ENCODE assay signal across 1 cellular context in the genomic region with DNA sequence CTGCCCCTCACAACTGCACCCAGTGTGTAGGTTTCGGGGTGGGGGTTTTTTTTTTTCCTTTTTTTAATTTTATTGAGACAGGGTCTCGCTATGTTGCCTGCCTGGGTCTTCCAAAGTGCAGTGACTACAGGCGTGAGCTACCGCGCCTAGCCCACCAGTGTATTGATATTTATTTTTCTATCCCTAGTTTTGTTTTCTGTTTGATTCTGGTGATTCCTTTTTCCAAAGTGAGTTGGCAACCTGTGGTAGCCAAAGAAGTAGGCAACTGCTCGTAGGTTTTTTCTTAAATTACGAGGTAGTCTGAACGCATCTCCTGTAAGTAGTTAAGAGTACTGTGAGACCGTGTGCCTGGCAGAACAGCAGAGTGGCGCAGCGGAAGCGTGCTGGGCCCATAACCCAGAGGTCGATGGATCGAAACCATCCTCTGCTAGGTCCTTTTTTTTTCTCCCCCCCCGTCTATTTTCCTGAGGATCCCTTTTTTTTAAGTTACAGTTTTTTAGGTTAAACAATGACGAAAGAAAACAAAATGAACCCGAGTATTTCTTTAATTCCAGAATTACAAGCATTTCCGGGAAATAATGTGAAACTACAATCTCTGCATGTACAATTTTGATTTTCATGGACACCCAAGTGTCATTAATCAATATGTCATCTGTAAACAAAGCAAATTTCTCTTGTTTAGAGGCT.
TF ChIP-seq lines count a peak whose summit lies in the region.

No MANE protein-coding gene starts in this region.

TF ChIP-seq in HepG2, 621 proteins besides CTCF, POLR2A, EP300 and RAD21 (continued from another document and continues in another):
- peak; percentile 52; the same call in 1 of the 2 replicates for TF ChIP-seq ZMYM2 (CRISPR knock-in tag; IDR thresholded peaks at IDR 0.05)
- no peak for TF ChIP-seq ZBTB4 (CRISPR knock-in tag; IDR thresholded peaks at IDR 0.05; ENCODE audit: borderline replicate concordance)
- TF ChIP-seq NR3C1 (CRISPR knock-in tag; IDR thresholded peaks at IDR 0.05): no peak
- TF ChIP-seq ZBTB20 (CRISPR knock-in tag; IDR thresholded peaks at IDR 0.05; ENCODE audit: borderline replicate concordance, low read depth): no peak
- TF ChIP-seq, protein P1, sequence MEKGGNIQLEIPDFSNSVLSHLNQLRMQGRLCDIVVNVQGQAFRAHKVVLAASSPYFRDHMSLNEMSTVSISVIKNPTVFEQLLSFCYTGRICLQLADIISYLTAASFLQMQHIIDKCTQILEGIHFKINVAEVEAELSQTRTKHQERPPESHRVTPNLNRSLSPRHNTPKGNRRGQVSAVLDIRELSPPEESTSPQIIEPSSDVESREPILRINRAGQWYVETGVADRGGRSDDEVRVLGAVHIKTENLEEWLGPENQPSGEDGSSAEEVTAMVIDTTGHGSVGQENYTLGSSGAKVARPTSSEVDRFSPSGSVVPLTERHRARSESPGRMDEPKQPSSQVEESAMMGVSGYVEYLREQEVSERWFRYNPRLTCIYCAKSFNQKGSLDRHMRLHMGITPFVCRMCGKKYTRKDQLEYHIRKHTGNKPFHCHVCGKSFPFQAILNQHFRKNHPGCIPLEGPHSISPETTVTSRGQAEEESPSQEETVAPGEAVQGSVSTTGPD (CRISPR knock-in tag; IDR thresholded peaks at IDR 0.05): no peak
- TF ChIP-seq MXD1 (CRISPR knock-in tag; IDR thresholded peaks at IDR 0.05): no peak
- no peak for TF ChIP-seq RFX1 (IDR thresholded peaks at IDR 0.05)
- no peak for TF ChIP-seq ZFP41 (CRISPR knock-in tag; IDR thresholded peaks at IDR 0.05; ENCODE audit: borderline replicate concordance)
- no peak for TF ChIP-seq SMAD1 (CRISPR knock-in tag; IDR thresholded peaks at IDR 0.05; ENCODE audit: borderline replicate concordance, low read depth)
- no peak for TF ChIP-seq PRDM4 (CRISPR knock-in tag; IDR thresholded peaks at IDR 0.05; ENCODE audit: borderline replicate concordance)
- TF ChIP-seq ZNF761 (CRISPR knock-in tag; conservative IDR thresholded peaks at IDR 0.05): no peak
- no peak; the same call in 1 of the 2 replicates for TF ChIP-seq KMT2A (CRISPR knock-in tag; IDR thresholded peaks at IDR 0.05)
- no peak for TF ChIP-seq POLR2AphosphoS5 (IDR thresholded peaks at IDR 0.05; ENCODE audit: low read depth, low read length)
- TF ChIP-seq, protein P2, sequence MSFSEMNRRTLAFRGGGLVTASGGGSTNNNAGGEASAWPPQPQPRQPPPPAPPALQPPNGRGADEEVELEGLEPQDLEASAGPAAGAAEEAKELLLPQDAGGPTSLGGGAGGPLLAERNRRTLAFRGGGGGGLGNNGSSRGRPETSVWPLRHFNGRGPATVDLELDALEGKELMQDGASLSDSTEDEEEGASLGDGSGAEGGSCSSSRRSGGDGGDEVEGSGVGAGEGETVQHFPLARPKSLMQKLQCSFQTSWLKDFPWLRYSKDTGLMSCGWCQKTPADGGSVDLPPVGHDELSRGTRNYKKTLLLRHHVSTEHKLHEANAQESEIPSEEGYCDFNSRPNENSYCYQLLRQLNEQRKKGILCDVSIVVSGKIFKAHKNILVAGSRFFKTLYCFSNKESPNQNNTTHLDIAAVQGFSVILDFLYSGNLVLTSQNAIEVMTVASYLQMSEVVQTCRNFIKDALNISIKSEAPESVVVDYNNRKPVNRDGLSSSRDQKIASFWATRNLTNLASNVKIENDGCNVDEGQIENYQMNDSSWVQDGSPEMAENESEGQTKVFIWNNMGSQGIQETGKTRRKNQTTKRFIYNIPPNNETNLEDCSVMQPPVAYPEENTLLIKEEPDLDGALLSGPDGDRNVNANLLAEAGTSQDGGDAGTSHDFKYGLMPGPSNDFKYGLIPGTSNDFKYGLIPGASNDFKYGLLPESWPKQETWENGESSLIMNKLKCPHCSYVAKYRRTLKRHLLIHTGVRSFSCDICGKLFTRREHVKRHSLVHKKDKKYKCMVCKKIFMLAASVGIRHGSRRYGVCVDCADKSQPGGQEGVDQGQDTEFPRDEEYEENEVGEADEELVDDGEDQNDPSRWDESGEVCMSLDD (CRISPR knock-in tag; IDR thresholded peaks at IDR 0.05; ENCODE audit: borderline replicate concordance): no peak
- no peak for TF ChIP-seq GABPA (IDR thresholded peaks at IDR 0.05; ENCODE audit: low read depth, low read length)
- peak; percentile 46; the same call in 1 of the 2 replicates for TF ChIP-seq GABPA (CRISPR knock-in tag; IDR thresholded peaks at IDR 0.05; ENCODE audit: low read depth)
- TF ChIP-seq, protein P3, sequence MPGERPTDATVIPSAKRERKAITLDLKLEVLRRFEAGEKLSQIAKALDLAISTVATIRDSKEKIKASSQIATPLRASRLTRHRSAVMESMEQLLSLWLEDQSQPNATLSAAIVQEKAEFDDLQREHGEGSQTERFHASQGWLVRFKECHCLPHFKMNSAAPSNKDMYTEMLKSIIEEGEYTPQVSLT (CRISPR knock-in tag; IDR thresholded peaks at IDR 0.05; ENCODE audit: borderline replicate concordance, low read depth): no peak
- TF ChIP-seq, protein P4, sequence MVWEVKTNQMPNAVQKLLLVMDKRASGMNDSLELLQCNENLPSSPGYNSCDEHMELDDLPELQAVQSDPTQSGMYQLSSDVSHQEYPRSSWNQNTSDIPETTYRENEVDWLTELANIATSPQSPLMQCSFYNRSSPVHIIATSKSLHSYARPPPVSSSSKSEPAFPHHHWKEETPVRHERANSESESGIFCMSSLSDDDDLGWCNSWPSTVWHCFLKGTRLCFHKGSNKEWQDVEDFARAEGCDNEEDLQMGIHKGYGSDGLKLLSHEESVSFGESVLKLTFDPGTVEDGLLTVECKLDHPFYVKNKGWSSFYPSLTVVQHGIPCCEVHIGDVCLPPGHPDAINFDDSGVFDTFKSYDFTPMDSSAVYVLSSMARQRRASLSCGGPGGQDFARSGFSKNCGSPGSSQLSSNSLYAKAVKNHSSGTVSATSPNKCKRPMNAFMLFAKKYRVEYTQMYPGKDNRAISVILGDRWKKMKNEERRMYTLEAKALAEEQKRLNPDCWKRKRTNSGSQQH (CRISPR knock-in tag; IDR thresholded peaks at IDR 0.05; ENCODE audit: low read depth): no peak
- TF ChIP-seq ZZZ3 (CRISPR knock-in tag; IDR thresholded peaks at IDR 0.05; ENCODE audit: borderline replicate concordance): no peak; the same call in 1 of the 2 replicates
- TF ChIP-seq, protein P5, sequence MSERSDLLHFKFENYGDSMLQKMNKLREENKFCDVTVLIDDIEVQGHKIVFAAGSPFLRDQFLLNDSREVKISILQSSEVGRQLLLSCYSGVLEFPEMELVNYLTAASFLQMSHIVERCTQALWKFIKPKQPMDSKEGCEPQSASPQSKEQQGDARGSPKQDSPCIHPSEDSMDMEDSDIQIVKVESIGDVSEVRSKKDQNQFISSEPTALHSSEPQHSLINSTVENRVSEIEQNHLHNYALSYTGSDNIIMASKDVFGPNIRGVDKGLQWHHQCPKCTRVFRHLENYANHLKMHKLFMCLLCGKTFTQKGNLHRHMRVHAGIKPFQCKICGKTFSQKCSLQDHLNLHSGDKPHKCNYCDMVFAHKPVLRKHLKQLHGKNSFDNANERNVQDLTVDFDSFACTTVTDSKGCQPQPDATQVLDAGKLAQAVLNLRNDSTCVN (CRISPR knock-in tag; IDR thresholded peaks at IDR 0.05; ENCODE audit: borderline replicate concordance): no peak
- no peak for TF ChIP-seq JUND (CRISPR knock-in tag; IDR thresholded peaks at IDR 0.05)
- no peak for TF ChIP-seq TOE1 (CRISPR knock-in tag; IDR thresholded peaks at IDR 0.05)
- peak; percentile 46 for TF ChIP-seq YY1 (IDR thresholded peaks at IDR 0.05; ENCODE audit: insufficient read depth, insufficient replicate concordance, low read depth, low read length)
- TF ChIP-seq, protein P6, sequence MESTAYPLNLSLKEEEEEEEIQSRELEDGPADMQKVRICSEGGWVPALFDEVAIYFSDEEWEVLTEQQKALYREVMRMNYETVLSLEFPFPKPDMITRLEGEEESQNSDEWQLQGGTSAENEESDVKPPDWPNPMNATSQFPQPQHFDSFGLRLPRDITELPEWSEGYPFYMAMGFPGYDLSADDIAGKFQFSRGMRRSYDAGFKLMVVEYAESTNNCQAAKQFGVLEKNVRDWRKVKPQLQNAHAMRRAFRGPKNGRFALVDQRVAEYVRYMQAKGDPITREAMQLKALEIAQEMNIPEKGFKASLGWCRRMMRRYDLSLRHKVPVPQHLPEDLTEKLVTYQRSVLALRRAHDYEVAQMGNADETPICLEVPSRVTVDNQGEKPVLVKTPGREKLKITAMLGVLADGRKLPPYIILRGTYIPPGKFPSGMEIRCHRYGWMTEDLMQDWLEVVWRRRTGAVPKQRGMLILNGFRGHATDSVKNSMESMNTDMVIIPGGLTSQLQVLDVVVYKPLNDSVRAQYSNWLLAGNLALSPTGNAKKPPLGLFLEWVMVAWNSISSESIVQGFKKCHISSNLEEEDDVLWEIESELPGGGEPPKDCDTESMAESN (CRISPR knock-in tag; conservative IDR thresholded peaks at IDR 0.05): peak; percentile 59; the same call in 1 of the 2 replicates
- TF ChIP-seq PAWR (CRISPR knock-in tag; IDR thresholded peaks at IDR 0.05; ENCODE audit: borderline replicate concordance): no peak
- TF ChIP-seq ZNF468 (CRISPR knock-in tag; IDR thresholded peaks at IDR 0.05): no peak
- TF ChIP-seq CEBPB (IDR thresholded peaks at IDR 0.05; ENCODE audit: borderline replicate concordance, low read depth, low read length): no peak
- no peak for TF ChIP-seq GLI4 (CRISPR knock-in tag; IDR thresholded peaks at IDR 0.05; ENCODE audit: borderline replicate concordance)
- TF ChIP-seq GTF2F1 (IDR thresholded peaks at IDR 0.05; ENCODE audit: low read length): no peak
- TF ChIP-seq SP140L (CRISPR knock-in tag; IDR thresholded peaks at IDR 0.05; ENCODE audit: borderline replicate concordance): 0 out of 2 replicates have a peak, but pooled peaks have one; percentile 81
- TF ChIP-seq ZNF841 (CRISPR knock-in tag; IDR thresholded peaks at IDR 0.05; ENCODE audit: borderline replicate concordance): no peak
- no peak for TF ChIP-seq ATF7 (IDR thresholded peaks at IDR 0.05)
- TF ChIP-seq ATF7 (CRISPR knock-in tag; IDR thresholded peaks at IDR 0.05): no peak
- 0 out of 2 replicates have a peak, but pooled peaks have one; percentile 28 for TF ChIP-seq ZNF12 (CRISPR knock-in tag; IDR thresholded peaks at IDR 0.05)
- no peak for TF ChIP-seq MNT (IDR thresholded peaks at IDR 0.05)
- TF ChIP-seq HNF4G (IDR thresholded peaks at IDR 0.05; ENCODE audit: borderline replicate concordance, low read depth, low read length): no peak
- TF ChIP-seq HNF4G (CRISPR knock-in tag; IDR thresholded peaks at IDR 0.05; ENCODE audit: borderline replicate concordance, low read depth): no peak
- TF ChIP-seq CHCHD3 (CRISPR knock-in tag; IDR thresholded peaks at IDR 0.05): no peak
